ENCODE assay signal across 8 cellular contexts in genomic region chr15:64010719-64011118, GRCh38. TPM values are rescaled to one million over a fixed set of nuclear protein-coding genes. Genes with fewer than 3 reads are reported as not detected.
DNase-seq lines count a peak whose midpoint lies in the region; ATAC-seq and TF ChIP-seq lines count a peak whose summit lies in the region.

No MANE protein-coding gene starts in this region.

- no peak overlapping the region for H3K4me3 Mint-ChIP-seq in CD14-positive monocyte
- H3K4me3 Mint-ChIP-seq in activated naive CD8-positive, alpha-beta T cell, result peak overlapping the region; percentile 61

- H3K36me3 Mint-ChIP-seq in CD14-positive monocyte, result no peaks in the 10 kb centered on the region
- no peaks in the 10 kb centered on the region for H3K36me3 Mint-ChIP-seq in activated naive CD8-positive, alpha-beta T cell

- ATAC-seq in GM19372 (IDR thresholded peaks at IDR 0.05; ENCODE audit: low read depth, unreplicated experiment) (peak; percentile 80), HG03469 (IDR thresholded peaks at IDR 0.05; ENCODE audit: unreplicated experiment) (peak; percentile 61)

- TF ChIP-seq CTCF in CD14-positive monocyte (IDR thresholded peaks at IDR 0.05), result no peak

- H3K27ac Mint-ChIP-seq in CD14-positive monocyte, result peak overlapping the region in 5 of 7 donors; percentile 51 to 89 (median 75)
- H3K27ac Mint-ChIP-seq in activated naive CD8-positive, alpha-beta T cell, result peak overlapping the region; percentile 87

- peaks cover 17% of the 10 kb centered on the region for H3K4me1 Mint-ChIP-seq in CD14-positive monocyte
- peaks cover 33% of the 10 kb centered on the region for H3K4me1 Mint-ChIP-seq in activated naive CD8-positive, alpha-beta T cell (ENCODE audit: low read depth)

- DNase-seq in CD14-positive monocyte (ENCODE audit: low spot score) (peak; percentile 86), SKM-1 treated with dmso at 0.1 percent for 144 hours (lab: John Stamatoyannopoulos, UW; ENCODE audit: unreplicated experiment) (peak; percentile 46), kidney glomerular epithelial cell (lab: John Stamatoyannopoulos, UW) (peak; percentile 92), medulla oblongata (ENCODE audit: extremely low spot score) (no peak)
- DNase-seq in stimulated activated CD8-positive, alpha-beta memory T cell treated with anti-CD3 and anti-CD28 coated beads, Interleukin-4, amount 100 ng/mL, for 4 hours (ENCODE audit: low read depth in 2 of 2, low spot score in 1 of 2), result peak; percentile 63 to 78

- H3K27me3 Mint-ChIP-seq in CD14-positive monocyte (ENCODE audit: low read depth in 3 of 3), result peaks cover 0 to 2% (median 1%) of the 10 kb centered on the region in 3 donors
- no peaks in the 10 kb centered on the region for H3K27me3 Mint-ChIP-seq in activated naive CD8-positive, alpha-beta T cell

- intact Hi-C loops in CD14-positive monocyte (cut with micrococcal nuclease), result no loop called here

- peaks cover 0 to 2% (median 0%) of the 10 kb centered on the region in 7 donors for H3K9me3 Mint-ChIP-seq in CD14-positive monocyte
- H3K9me3 Mint-ChIP-seq in activated naive CD8-positive, alpha-beta T cell (ENCODE audit: low read depth), result no peaks in the 10 kb centered on the region

RNA-seq across cellular contexts. Expression of gene DAPK2, which starts 35.6 kb away (rescaled TPM):
- 1 to 10 TPM in 1 of 2 donors, under 1 TPM in 1; 0.59 to 2.1 TPM for polyA plus RNA-seq in CD14-positive monocyte
